In the genomic region with DNA sequence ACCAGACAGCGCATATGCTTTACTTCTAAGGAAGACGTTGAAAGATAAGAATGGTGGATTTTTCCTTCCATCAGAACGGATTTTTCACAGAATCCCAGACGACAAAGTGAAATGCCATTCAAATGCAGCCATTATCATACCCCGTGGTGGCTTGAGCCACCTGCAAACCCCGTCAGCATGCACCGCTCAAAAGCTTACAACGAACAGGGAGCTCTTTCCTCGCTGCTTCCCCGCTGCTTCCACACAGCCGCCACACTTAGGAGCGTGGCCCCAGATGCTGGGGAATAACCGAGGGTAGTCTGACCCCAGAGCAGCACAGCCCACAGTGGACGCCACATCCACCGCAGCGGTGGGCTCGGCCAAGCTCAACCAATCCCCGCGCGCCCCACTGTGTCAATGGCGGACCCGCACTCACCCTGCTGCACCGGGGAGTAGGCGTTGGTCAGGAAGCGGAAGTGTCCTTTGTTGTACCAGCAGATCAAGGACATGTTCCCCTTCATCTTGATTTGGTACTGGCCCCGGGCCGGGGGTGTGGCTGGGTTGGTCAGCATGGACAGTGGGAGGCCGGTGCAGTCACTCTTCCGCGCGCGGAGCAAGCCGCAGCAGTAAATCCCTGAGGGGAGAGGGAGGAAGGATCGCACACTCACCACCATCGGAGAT, we compare ENCODE assay signal across 23 cellular contexts.
A peak's percentile ranks its signal among the peaks of the same experiment; 100 is the strongest.
DNase-seq lines count a peak whose midpoint lies in the region; ATAC-seq, FAIRE-seq and TF ChIP-seq lines count a peak whose summit lies in the region.
"Had no signal": no experiment of that assay in that cellular context is flagged by ENCODE, and none has a peak within 500 bp of the region (broad histone marks: within the 10 kb centered on the region; RNA-seq: fewer than 3 reads in every experiment).

No MANE protein-coding gene starts in this region.

- no peak for TF ChIP-seq RAD21 in H1 (IDR thresholded peaks at IDR 0.05 in 1 of 2, conservative IDR thresholded peaks at IDR 0.05 in 1 of 2; ENCODE audit: low read depth in 2 of 2, low read length in 2 of 2)

- H3K4me2 ChIP-seq in H9 (ENCODE audit: insufficient read depth, insufficient read length, low read length) (peak overlapping the region; percentile 32), H1 (ENCODE audit: insufficient read depth in 1 of 2, low read depth in 2 of 2, low read length in 2 of 2) (peak overlapping the region; percentile 42 to 56), mesendoderm (ENCODE audit: low read length) (peak overlapping the region; percentile 26)

- no peaks in the 10 kb centered on the region for H3K79me1 ChIP-seq in H9 (ENCODE audit: insufficient read depth, low read depth, low read length, poor library complexity, severe bottlenecking)
- no peaks in the 10 kb centered on the region for H3K79me1 ChIP-seq in H1 (ENCODE audit: low read depth, low read length)
- H3K79me1 ChIP-seq in mesendoderm (ENCODE audit: low read length), result no peaks in the 10 kb centered on the region

- peaks cover 18 to 22% (median 18%) of the 10 kb centered on the region in 3 experiments; a peak in 6 of 7 replicates for H3K36me3 Mint-ChIP-seq in H9 (ENCODE audit: insufficient read depth in 1 of 3, low read depth in 3 of 3)

- H3K27me3 Mint-ChIP-seq in H9 (ENCODE audit: low read depth), result no peaks in the 10 kb centered on the region; the same call in 1 of the 2 replicates
- H3K27me3 Mint-ChIP-seq in stimulated activated naive CD8-positive, alpha-beta T cell treated with anti-CD3 and anti-CD28 coated beads, Interleukin-15, amount 100 ng/mL, for 72 hours, result peaks cover 31% of the 10 kb centered on the region

- H3K14ac ChIP-seq in H9 (ENCODE audit: insufficient read depth, low read length), result peak overlapping the region; percentile 79
- H3K14ac ChIP-seq in H1 (ENCODE audit: insufficient read length), result no peak overlapping the region

- H2BK120ac ChIP-seq in H9 (ENCODE audit: low read depth, low read length, poor library complexity, severe bottlenecking) (no peak overlapping the region), H1 (replicated peaks; ENCODE audit: low read depth, low read length) (no peak overlapping the region), mesendoderm (ENCODE audit: low read depth, low read length) (no peak overlapping the region)

- H3K18ac ChIP-seq in H9 (ENCODE audit: insufficient read length, low read depth, low read length) (peak overlapping the region; percentile 55), H1 (ENCODE audit: extremely low read depth, low read length) (no peak overlapping the region), mesendoderm (ENCODE audit: low read length) (no peak overlapping the region)

- H3K27me3 ChIP-seq in H9 (ENCODE audit: insufficient read depth, low read length), result no peaks in the 10 kb centered on the region
- no peaks in the 10 kb centered on the region for H3K27me3 ChIP-seq in H1 (replicated peaks in 1 of 4; ENCODE audit: control insufficient read depth in 3 of 4, extremely low read depth in 1 of 4, insufficient read depth in 3 of 4, low read length in 3 of 4)
- no peaks in the 10 kb centered on the region for H3K27me3 ChIP-seq in mesendoderm (ENCODE audit: insufficient read depth, low read length, poor library complexity)
- peaks cover 0 to 28% (median 0%) of the 10 kb centered on the region in 7 donors for H3K27me3 ChIP-seq in spleen (replicated peaks in 1 of 7)
- H3K27me3 ChIP-seq: adrenal gland, gastroesophageal sphincter had no signal

- H3K4me3 ChIP-seq in H1 (ENCODE audit: extremely low read depth in 1 of 4, insufficient read depth in 2 of 4, low read depth in 3 of 4, low read length in 4 of 4) (peak overlapping the region; percentile 13 to 48 (median 24); a peak in 5 of 8 replicates), mesendoderm (ENCODE audit: low read length) (peak overlapping the region; percentile 25), spleen (no peak overlapping the region)
- H3K4me3 ChIP-seq: adrenal gland, gastroesophageal sphincter, HAP-1, mucosa of descending colon had no signal

- H2BK5ac ChIP-seq in H9 (ENCODE audit: insufficient read length, low read length), result no peak overlapping the region
- H2BK5ac ChIP-seq in H1 (ENCODE audit: low read depth, low read length), result peak overlapping the region; percentile 35
- H2BK5ac ChIP-seq in mesendoderm (ENCODE audit: low read length), result no peak overlapping the region

- no peak overlapping the region for H3K27ac ChIP-seq in H9 (ENCODE audit: insufficient read length, low read depth, low read length)
- H3K27ac ChIP-seq in H1 (ENCODE audit: low read depth, low read length), result peak overlapping the region; percentile 87
- no peak overlapping the region for H3K27ac ChIP-seq in mesendoderm (ENCODE audit: low read depth, low read length)
- H3K27ac ChIP-seq in spleen, result no peak overlapping the region
- H3K27ac ChIP-seq: adrenal gland, epithelial cell of prostate, gastroesophageal sphincter had no signal

- WGBS in H9 (ENCODE audit: extremely low coverage, insufficient read length, low lambda C conversion rate), result no CpG with 5 or more reads among the region's 35 CpGs
- 67% methylated on average over 35 of the region's 35 CpGs; no CpG with 5 or more reads in 1 of the 2 experiments for WGBS in H1 (ENCODE audit: extremely low coverage in 1 of 2, insufficient coverage in 1 of 2, insufficient read length in 1 of 2, insufficient replicate concordance in 2 of 2, low coverage in 1 of 2, low lambda C conversion rate in 2 of 2, missing lambda C conversion rate in 1 of 2), 2 experiments
- no CpG with 5 or more reads among the region's 35 CpGs for WGBS in mesendoderm (ENCODE audit: extremely low coverage, insufficient coverage, low lambda C conversion rate)
- WGBS in spleen, 5 donors, result 61 to 89% (median 77%) methylated on average over 25 to 35 of the region's 35 CpGs

- H4K91ac ChIP-seq in H9 (ENCODE audit: insufficient read length, low read depth, low read length) (no peak overlapping the region), H1 (replicated peaks; ENCODE audit: insufficient read length, low read length) (no peak overlapping the region)

- DNase-seq in H9 (peak; percentile 77), H1 (ENCODE audit: low read depth in 1 of 2, low spot score in 2 of 2) (peak in 1 of 2 experiments; percentile 67), mesendoderm (peak; percentile 40), spleen (peak; percentile 64)
- DNase-seq in stimulated activated naive CD8-positive, alpha-beta T cell treated with anti-CD3 and anti-CD28 coated beads, Interleukin-15, amount 100 ng/mL, for 72 hours, result no peak
- DNase-seq: activated CD4-positive, alpha-beta T cell treated with anti-CD3 and anti-CD28 coated beads, Interleukin-2, amount 50 U/mL, for 48 hours; activated T-cell treated with anti-CD3 and anti-CD28 coated beads, Interleukin-2, amount 50 U/mL, for 24 hours; Caco-2; mucosa of descending colon; NCI-H1436; NCI-H446 treated with DMSO at 0.1 percent for 48 hours; posterior cingulate gyrus had no signal

- H3K79me2 ChIP-seq in H9 (ENCODE audit: insufficient read depth, low read length), result no peaks in the 10 kb centered on the region
- H3K79me2 ChIP-seq in H1 (ENCODE audit: control insufficient read depth in 1 of 2, insufficient read depth in 2 of 2, low read length in 2 of 2), result no peaks in the 10 kb centered on the region
- H3K79me2 ChIP-seq in mesendoderm (ENCODE audit: control insufficient read depth, insufficient read depth, low read length), result no peaks in the 10 kb centered on the region

- POLR2A ChIA-PET in H1 (lab: Charles Lee; ENCODE audit: partially characterized antibody), result interaction anchor here (0.7 to 1.8 kb wide), 4 partner anchors 9 to 90 kb away, joined by 3 to 4 read pairs (median 4); no protein-coding TSS in a partner anchor

- H3K23ac ChIP-seq in H9 (ENCODE audit: insufficient read length, low read depth, low read length) (no peak overlapping the region), H1 (ENCODE audit: insufficient read length) (no peak overlapping the region), mesendoderm (ENCODE audit: low read length) (no peak overlapping the region)

- H4K20me1 ChIP-seq in H9 (ENCODE audit: control insufficient read depth, insufficient read depth, insufficient read length), result no peaks in the 10 kb centered on the region
- H4K20me1 ChIP-seq in H1 (replicated peaks in 1 of 2; ENCODE audit: control insufficient read depth in 1 of 2, insufficient read depth in 2 of 2, low read length in 2 of 2), result peaks cover 0 to 5% of the 10 kb centered on the region in 2 experiments

- peaks cover 5% of the 10 kb centered on the region for H3K4me1 ChIP-seq in H9 (ENCODE audit: insufficient read depth, low read length)
- peaks cover 3 to 20% (median 8%) of the 10 kb centered on the region in 4 experiments for H3K4me1 ChIP-seq in H1 (replicated peaks in 1 of 4; ENCODE audit: control insufficient read depth in 3 of 4, insufficient read depth in 4 of 4, low read length in 3 of 4)
- no peaks in the 10 kb centered on the region for H3K4me1 ChIP-seq in mesendoderm (ENCODE audit: control insufficient read depth, low read depth, low read length)
- H3K4me1 ChIP-seq in spleen, result peaks cover 0 to 3% (median 0%) of the 10 kb centered on the region in 6 donors
- H3K4me1 ChIP-seq: Caco-2, HAP-1 had no signal

- CTCF ChIA-PET in H1 (lab: Charles Lee; ENCODE audit: partially characterized antibody), result interaction anchor here (1.1 kb wide), 1 partner anchor 10 kb away, joined by 4 read pairs; no protein-coding TSS in a partner anchor

- H4K8ac ChIP-seq in H9 (replicated peaks; ENCODE audit: insufficient read length, low read depth, low read length) (no peak overlapping the region), H1 (ENCODE audit: extremely low read depth, insufficient read depth, low read length) (no peak overlapping the region), mesendoderm (ENCODE audit: low read depth, low read length) (no peak overlapping the region)

- H3K9ac ChIP-seq in H9 (ENCODE audit: extremely low read depth, insufficient read length, low read length) (peak overlapping the region; percentile 21), H1 (replicated peaks in 1 of 4; ENCODE audit: extremely low read depth in 1 of 4, low read depth in 3 of 4, low read length in 3 of 4) (peak overlapping the region in 2 of 4 experiments; percentile 54 to 71; a peak in 4 of 7 replicates), mesendoderm (ENCODE audit: low read length) (peak overlapping the region; percentile 48)

- H3K56ac ChIP-seq in H9 (ENCODE audit: insufficient read length, low read depth, low read length), result no peak overlapping the region
- no peak overlapping the region for H3K56ac ChIP-seq in H1 (replicated peaks; ENCODE audit: insufficient read length, low read depth, low read length)
- peak overlapping the region; percentile 76 for H3K56ac ChIP-seq in mesendoderm (ENCODE audit: low read length)

- no peaks in the 10 kb centered on the region for H3K9me3 Mint-ChIP-seq in H9
- H3K9me3 Mint-ChIP-seq in stimulated activated naive CD8-positive, alpha-beta T cell treated with anti-CD3 and anti-CD28 coated beads, Interleukin-15, amount 100 ng/mL, for 72 hours, result no peaks in the 10 kb centered on the region
- H3K9me3 Mint-ChIP-seq: activated T-cell treated with anti-CD3 and anti-CD28 coated beads, Interleukin-2, amount 50 U/mL, for 24 hours; stimulated activated naive CD8-positive, alpha-beta T cell treated with anti-CD3 and anti-CD28 coated beads, Interleukin-15, Interleukin-2, amounts not matched to agents 100 ng/mL and 50 ng/mL, for 24 hours had no signal

- H4K5ac ChIP-seq in H9 (ENCODE audit: insufficient read length, low read depth, low read length) (peak overlapping the region; percentile 16), H1 (ENCODE audit: insufficient read length, low read depth, low read length) (no peak overlapping the region), mesendoderm (ENCODE audit: low read length) (no peak overlapping the region)

- H3K9me3 ChIP-seq in H9 (ENCODE audit: control insufficient read depth, low read depth, low read length), result no peaks in the 10 kb centered on the region
- no peaks in the 10 kb centered on the region for H3K9me3 ChIP-seq in H1 (ENCODE audit: insufficient read depth in 2 of 2, low read depth in 1 of 2, low read length in 1 of 2)
- H3K9me3 ChIP-seq in spleen, result no peaks in the 10 kb centered on the region
- H3K9me3 ChIP-seq: adrenal gland, Caco-2, gastroesophageal sphincter, HAP-1, mucosa of descending colon had no signal

- intact Hi-C loops in spleen (cut with DNase I; ENCODE audit: low total_unique reads), result no loop called here

- H2AK5ac ChIP-seq in H9 (ENCODE audit: insufficient read length, low read length) (no peak overlapping the region), H1 (ENCODE audit: low read depth, low read length) (no peak overlapping the region), mesendoderm (ENCODE audit: low read length) (no peak overlapping the region)

- peak overlapping the region; percentile 70 to 93 (median 93); a peak in 6 of 7 replicates for H3K27ac Mint-ChIP-seq in H9
- no peak overlapping the region for H3K27ac Mint-ChIP-seq in stimulated activated naive CD8-positive, alpha-beta T cell treated with anti-CD3 and anti-CD28 coated beads, Interleukin-15, amount 100 ng/mL, for 72 hours
- H3K27ac Mint-ChIP-seq: activated T-cell treated with anti-CD3 and anti-CD28 coated beads, Interleukin-2, amount 50 U/mL, for 24 hours; stimulated activated naive CD8-positive, alpha-beta T cell treated with anti-CD3 and anti-CD28 coated beads, Interleukin-15, Interleukin-2, amounts not matched to agents 100 ng/mL and 50 ng/mL, for 24 hours had no signal

- TF ChIP-seq POLR2A in H1 (IDR thresholded peaks at IDR 0.05; ENCODE audit: control extremely low read depth in 1 of 2, low read depth in 2 of 2, low read length in 2 of 2), result no peak
- no peak for TF ChIP-seq POLR2A in spleen (IDR thresholded peaks at IDR 0.05)

- ATAC-seq in GM21515 (IDR thresholded peaks at IDR 0.05; ENCODE audit: unreplicated experiment) (no peak), HG03280 (IDR thresholded peaks at IDR 0.05; ENCODE audit: unreplicated experiment) (no peak), GM18517 (IDR thresholded peaks at IDR 0.05; ENCODE audit: unreplicated experiment) (no peak)
- ATAC-seq in stimulated activated naive CD8-positive, alpha-beta T cell treated with anti-CD3 and anti-CD28 coated beads, Interleukin-15, amount 100 ng/mL, for 72 hours, result no peak
- ATAC-seq: gastroesophageal sphincter, mucosa of descending colon had no signal

- H3K36me3 ChIP-seq in H1 (ENCODE audit: control insufficient read depth in 2 of 4, insufficient read depth in 4 of 4, low read length in 3 of 4), result no peaks in the 10 kb centered on the region
- no peaks in the 10 kb centered on the region for H3K36me3 ChIP-seq in mesendoderm (ENCODE audit: control insufficient read depth, insufficient read depth, low read length)
- no peaks in the 10 kb centered on the region for H3K36me3 ChIP-seq in spleen
- H3K36me3 ChIP-seq: adrenal gland, gastroesophageal sphincter, HAP-1 had no signal

- no peak for TF ChIP-seq EP300 in H1 (IDR thresholded peaks at IDR 0.05; ENCODE audit: borderline replicate concordance in 1 of 2, low read depth in 2 of 2, low read length in 2 of 2)

- H3K23me2 ChIP-seq in H9 (ENCODE audit: insufficient read length, low read depth, low read length, poor library complexity, severe bottlenecking) (peaks cover 3% of the 10 kb centered on the region), H1 (ENCODE audit: low read depth, low read length) (peaks cover 5% of the 10 kb centered on the region; the same call in 1 of the 2 replicates)

- no peak for FAIRE-seq in H1 (lab: Jason Lieb, UNC)
- FAIRE-seq: colon, GM12891, keratinocyte had no signal

- no peak overlapping the region for H3T11ph ChIP-seq in H9 (ENCODE audit: low read length)

- peaks cover 31% of the 10 kb centered on the region in 2 experiments for H3K4me1 Mint-ChIP-seq in H9
- peaks cover 13% of the 10 kb centered on the region for H3K4me1 Mint-ChIP-seq in stimulated activated naive CD8-positive, alpha-beta T cell treated with anti-CD3 and anti-CD28 coated beads, Interleukin-15, amount 100 ng/mL, for 72 hours

- H2AFZ ChIP-seq in H9 (ENCODE audit: low read length) (no peak overlapping the region), H1 (ENCODE audit: low read length) (no peak overlapping the region)

- H3K4ac ChIP-seq in H9 (ENCODE audit: low read depth, low read length) (no peak overlapping the region), H1 (replicated peaks; ENCODE audit: insufficient read length, low read depth, low read length) (no peak overlapping the region), mesendoderm (ENCODE audit: low read depth, low read length) (no peak overlapping the region)

- H2BK20ac ChIP-seq in H9 (ENCODE audit: low read depth, low read length, poor library complexity, severe bottlenecking) (no peak overlapping the region), H1 (ENCODE audit: low read length) (no peak overlapping the region)

- H2BK15ac ChIP-seq in H9 (ENCODE audit: low read depth, low read length) (no peak overlapping the region), H1 (ENCODE audit: low read length) (no peak overlapping the region), mesendoderm (replicated peaks; ENCODE audit: low read depth) (no peak overlapping the region)

- peak overlapping the region; percentile 66 to 72 for H3K4me3 Mint-ChIP-seq in H9
- H3K4me3 Mint-ChIP-seq in stimulated activated naive CD8-positive, alpha-beta T cell treated with anti-CD3 and anti-CD28 coated beads, Interleukin-15, amount 100 ng/mL, for 72 hours, result peak overlapping the region in 1 of 2 donors; percentile 16
- H3K4me3 Mint-ChIP-seq: activated T-cell treated with anti-CD3 and anti-CD28 coated beads, Interleukin-2, amount 50 U/mL, for 24 hours; stimulated activated naive CD8-positive, alpha-beta T cell treated with anti-CD3 and anti-CD28 coated beads, Interleukin-15, Interleukin-2, amounts not matched to agents 100 ng/mL and 50 ng/mL, for 24 hours had no signal

- TF ChIP-seq CTCF in H9 (conservative IDR thresholded peaks at IDR 0.05), result no peak
- TF ChIP-seq CTCF in H1 (IDR thresholded peaks at IDR 0.05; ENCODE audit: control extremely low read depth in 1 of 3, insufficient read depth in 1 of 3, low read depth in 1 of 3, low read length in 3 of 3), result no peak
- TF ChIP-seq CTCF in spleen (IDR thresholded peaks at IDR 0.05 in 8 of 11, conservative IDR thresholded peaks at IDR 0.05 in 3 of 11), result no peak

- H2BK12ac ChIP-seq in H9 (ENCODE audit: insufficient read length, low read depth, low read length), result no peak overlapping the region
- H2BK12ac ChIP-seq in H1 (ENCODE audit: low read depth, low read length), result 0 out of 2 replicates have a peak overlapping the region, but pooled peaks have one; percentile 39

Comparison
In these comparisons a context has a peak if more than half of its experiments do, and no peak if none do; other contexts are left out.
1. DNase-seq: peak in H9 (single experiment), mesendoderm (single experiment) and spleen (single experiment); none in stimulated activated naive CD8-positive, alpha-beta T cell treated with anti-CD3 and anti-CD28 coated beads, Interleukin-15, amount 100 ng/mL, for 72 hours (0 of 2).
2. H3K27ac Mint-ChIP-seq: peak in H9 (3 of 3); none in stimulated activated naive CD8-positive, alpha-beta T cell treated with anti-CD3 and anti-CD28 coated beads, Interleukin-15, amount 100 ng/mL, for 72 hours (0 of 2).
3. H3K4me3 ChIP-seq: peak in H1 (4 of 4) and mesendoderm (single experiment); none in spleen (0 of 8).
4. Peak in every context shown above with its lines, with median percentiles within 50 percentile points of each other: H3K4me2 ChIP-seq.